14 cellular contexts compared by ENCODE assay signal in genomic region chr7:119397156-119397555, GRCh38.
DNase-seq lines count a peak whose midpoint lies in the region; ATAC-seq and TF ChIP-seq lines count a peak whose summit lies in the region.
"Had no signal": no experiment of that assay in that cellular context is flagged by ENCODE, and none has a peak within 500 bp of the region (broad histone marks: within the 10 kb centered on the region; RNA-seq: fewer than 3 reads in every experiment).

No MANE protein-coding gene starts in this region.

- no peak for TF ChIP-seq CTCF in suprapubic skin (IDR thresholded peaks at IDR 0.05)

- ATAC-seq in GM18511 (IDR thresholded peaks at IDR 0.05; ENCODE audit: unreplicated experiment) (peak; percentile 82), GM21423 (IDR thresholded peaks at IDR 0.05; ENCODE audit: unreplicated experiment) (peak; percentile 90), HG02943 (IDR thresholded peaks at IDR 0.05; ENCODE audit: low read depth, unreplicated experiment) (peak; percentile 65), HG03520 (IDR thresholded peaks at IDR 0.05; ENCODE audit: unreplicated experiment) (peak; percentile 90)

- intact Hi-C loops in cardiac septum (cut with DNase I) = no loop called here

- H3K9me3 ChIP-seq in suprapubic skin = no peaks in the 10 kb centered on the region
- H3K9me3 ChIP-seq: SK-N-SH, uterus had no signal

- TF ChIP-seq POLR2A in suprapubic skin (IDR thresholded peaks at IDR 0.05) = no peak

- WGBS in suprapubic skin = 53% methylated on average over 2 of the region's 2 CpGs

- H3K27me3 ChIP-seq in suprapubic skin = no peaks in the 10 kb centered on the region
- H3K27me3 ChIP-seq: uterus had no signal

- no peaks in the 10 kb centered on the region for H3K36me3 ChIP-seq in suprapubic skin
- H3K36me3 ChIP-seq: uterus had no signal

- no peak for DNase-seq in activated CD4-positive, alpha-beta T cell treated with anti-CD3 and anti-CD28 coated beads, Interleukin-2, amount 50 U/mL, for 1 hour
- DNase-seq in globus pallidus (ENCODE audit: low spot score) (no peak), suprapubic skin (ENCODE audit: low spot score in 2 of 2) (no peak), cardiac septum (ENCODE audit: low spot score) (no peak)
- DNase-seq: amniotic stem cell; NCI-H2081; NK-92 treated with Interleukin-12 subunit alpha and Interleukin-12 subunit beta, amount 100 ng/mL, for 24 hours; SK-N-SH; uterus had no signal

- no peak for TF ChIP-seq EP300 in suprapubic skin (IDR thresholded peaks at IDR 0.05)

- H3K4me1 ChIP-seq in suprapubic skin = no peaks in the 10 kb centered on the region
- H3K4me1 ChIP-seq: uterus had no signal

- no peak overlapping the region for H3K4me3 ChIP-seq in suprapubic skin
- H3K4me3 ChIP-seq: uterus had no signal

- H3K27ac ChIP-seq in suprapubic skin = no peak overlapping the region
- H3K27ac ChIP-seq: uterus, VCaP had no signal
